In the genomic region with DNA sequence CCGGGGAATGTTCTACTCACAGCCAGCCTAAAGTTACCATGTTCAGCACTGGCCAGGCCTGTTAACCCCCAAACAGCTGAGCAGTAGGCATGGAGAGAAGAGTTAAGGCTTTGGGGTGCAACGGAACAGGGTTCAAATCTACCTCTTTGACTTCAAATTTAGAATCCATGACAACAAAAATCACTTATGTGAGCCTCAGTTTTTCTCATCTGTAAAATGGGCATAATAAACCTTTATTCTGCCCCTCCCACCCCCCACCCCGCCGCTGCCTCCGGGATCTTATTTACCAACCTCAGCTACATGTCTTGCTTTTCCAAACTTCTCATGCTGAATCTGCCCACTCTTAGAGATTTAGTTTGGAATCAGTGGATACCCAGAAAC, we compare ENCODE assay signal across 20 cellular contexts.
DNase-seq lines count a peak whose midpoint lies in the region; ATAC-seq and TF ChIP-seq lines count a peak whose summit lies in the region.
"Had no signal": no experiment of that assay in that cellular context is flagged by ENCODE, and none has a peak within 500 bp of the region (broad histone marks: within the 10 kb centered on the region; RNA-seq: fewer than 3 reads in every experiment).

No MANE protein-coding gene starts in this region.

- ATAC-seq in HG03196 (IDR thresholded peaks at IDR 0.05; ENCODE audit: unreplicated experiment) = peak; percentile 3
- ATAC-seq in HG02852 (IDR thresholded peaks at IDR 0.05; ENCODE audit: unreplicated experiment) = no peak

- H3K9me3 ChIP-seq in cardiac muscle cell (ENCODE audit: low read depth) (no peaks in the 10 kb centered on the region), stomach (no peaks in the 10 kb centered on the region)
- H3K9me3 ChIP-seq: adrenal gland, breast epithelium, psoas muscle, SJSA1, testis had no signal

- no peak for TF ChIP-seq EP300 in stomach (IDR thresholded peaks at IDR 0.05)

- WGBS in stomach, 5 donors = 64 to 75% (median 68%) methylated on average over 5 of the region's 5 CpGs

- no peaks in the 10 kb centered on the region for H3K27me3 Mint-ChIP-seq in chondrocyte (ENCODE audit: low read depth)
- H3K27me3 Mint-ChIP-seq: T-cell had no signal

- H3K27ac ChIP-seq in cardiac muscle cell = peak overlapping the region; percentile 56
- H3K27ac ChIP-seq in stomach = peak overlapping the region in 4 of 5 donors; percentile 22 to 45 (median 32)
- H3K27ac ChIP-seq: breast epithelium, HL-60, psoas muscle, SJSA1, testis had no signal

- intact Hi-C loops in cardiac septum (cut with DNase I) = loop anchor here (2.0 to 10.0 kb wide), 3 partner anchors 26 to 248 kb away; no protein-coding TSS in a partner anchor
- intact Hi-C loops in stomach (cut with DNase I; ENCODE audit: low total_unique reads) = no loop called here

- H3K4me3 Mint-ChIP-seq in chondrocyte (ENCODE audit: unreplicated experiment) = no peak overlapping the region

- no peaks in the 10 kb centered on the region for H3K36me3 ChIP-seq in cardiac muscle cell
- H3K36me3 ChIP-seq in stomach = no peaks in the 10 kb centered on the region
- H3K36me3 ChIP-seq: adrenal gland, breast epithelium, SJSA1 had no signal

- DNase-seq in cardiac muscle cell (ENCODE audit: low read depth in 1 of 2, low spot score in 1 of 2) (no peak), cardiac septum (ENCODE audit: low spot score) (no peak), chondrocyte (ENCODE audit: low spot score) (no peak), stomach (no peak), T-helper 9 cell (no peak)
- DNase-seq: activated CD8-positive, alpha-beta memory T cell treated with anti-CD3 and anti-CD28 coated beads, Interleukin-2, amount 50 U/mL, for 48 hours; activated gamma-delta T cell; NCI-H1048; NCI-H1694 treated with DMSO at 0.1 percent for 48 hours; NK-92 treated with Interleukin-12 subunit alpha and Interleukin-12 subunit beta, amount 100 ng/mL, for 24 hours; T-cell had no signal

- H3K27ac Mint-ChIP-seq in chondrocyte (ENCODE audit: unreplicated experiment) = peak overlapping the region; percentile 79

- no peak overlapping the region for H3K4me3 ChIP-seq in cardiac muscle cell
- no peak overlapping the region for H3K4me3 ChIP-seq in stomach
- H3K4me3 ChIP-seq: adrenal gland, breast epithelium, psoas muscle, SJSA1, skin epidermis, testis had no signal

- H3K4me1 ChIP-seq in cardiac muscle cell (ENCODE audit: low read depth) (no peaks in the 10 kb centered on the region), stomach (peaks cover 15 to 41% (median 28%) of the 10 kb centered on the region in 4 donors)
- H3K4me1 ChIP-seq: breast epithelium, psoas muscle, SJSA1 had no signal

- TF ChIP-seq CTCF in cardiac muscle cell (IDR thresholded peaks at IDR 0.05; ENCODE audit: low read depth, low read length) = no peak
- no peak for TF ChIP-seq CTCF in chondrocyte (IDR thresholded peaks at IDR 0.05)
- TF ChIP-seq CTCF in stomach (IDR thresholded peaks at IDR 0.05) = no peak

- H3K27me3 ChIP-seq in cardiac muscle cell = no peaks in the 10 kb centered on the region
- no peaks in the 10 kb centered on the region for H3K27me3 ChIP-seq in stomach
- H3K27me3 ChIP-seq: adrenal gland, breast epithelium, testis had no signal

- H3K4me1 Mint-ChIP-seq in chondrocyte (ENCODE audit: low read depth) = peaks cover 28% of the 10 kb centered on the region

- H3K36me3 Mint-ChIP-seq in chondrocyte (ENCODE audit: low read depth) = peaks cover 2% of the 10 kb centered on the region
- H3K36me3 Mint-ChIP-seq: T-cell had no signal

- no peaks in the 10 kb centered on the region for H3K9me3 Mint-ChIP-seq in chondrocyte (ENCODE audit: low read depth)
- H3K9me3 Mint-ChIP-seq: T-cell had no signal

- no peak for TF ChIP-seq POLR2A in stomach (IDR thresholded peaks at IDR 0.05)
